ENCODE assay signal across 9 cellular contexts in genomic region chr3:50155491-50155878, GRCh38. TPM values are rescaled to one million over a fixed set of nuclear protein-coding genes. Genes with fewer than 3 reads are reported as not detected.
DNase-seq lines count a peak whose midpoint lies in the region; ATAC-seq and TF ChIP-seq lines count a peak whose summit lies in the region.
"Had no signal": no experiment of that assay in that cellular context is flagged by ENCODE, and none has a peak within 500 bp of the region (broad histone marks: within the 10 kb centered on the region; RNA-seq: fewer than 3 reads in every experiment).

No MANE protein-coding gene starts in this region.

- no peaks in the 10 kb centered on the region for H3K9me3 ChIP-seq in iPS-18a (ENCODE audit: control insufficient read depth, low read depth, low read length)

- H3K4me1 Mint-ChIP-seq in activated T-helper 17 cell treated with anti-CD3 and anti-CD28 coated beads, Interleukin-2, amount 50 U/mL, for 72 hours = no peaks in the 10 kb centered on the region
- H3K4me1 Mint-ChIP-seq in stimulated activated memory B cell treated with anti-CD40 and anti-IgM and Interleukin-4, amounts not matched to agents 10 μg/mL and 1 μg/mL and 100 μg/mL, for 72 hours = peaks cover 23% of the 10 kb centered on the region

- H3K27ac ChIP-seq in iPS-18a (ENCODE audit: low read length) = no peak overlapping the region

- H3K27me3 Mint-ChIP-seq in activated T-helper 17 cell treated with anti-CD3 and anti-CD28 coated beads, Interleukin-2, amount 50 U/mL, for 72 hours = peaks cover 29% of the 10 kb centered on the region
- peaks cover 47% of the 10 kb centered on the region for H3K27me3 Mint-ChIP-seq in stimulated activated memory B cell treated with anti-CD40 and anti-IgM and Interleukin-4, amounts not matched to agents 10 μg/mL and 1 μg/mL and 100 μg/mL, for 72 hours

- H3K4me3 Mint-ChIP-seq in activated T-helper 17 cell treated with anti-CD3 and anti-CD28 coated beads, Interleukin-2, amount 50 U/mL, for 72 hours = peak overlapping the region; percentile 65
- H3K4me3 Mint-ChIP-seq in stimulated activated memory B cell treated with anti-CD40 and anti-IgM and Interleukin-4, amounts not matched to agents 10 μg/mL and 1 μg/mL and 100 μg/mL, for 72 hours = peak overlapping the region; percentile 70

- peaks cover 20% of the 10 kb centered on the region for H3K4me1 ChIP-seq in iPS-18a (ENCODE audit: control insufficient read depth, low read depth, low read length)

- DNase-seq in HFF-Myc (ENCODE audit: extremely low read depth, low read depth) (no peak), ACHN (no peak), Kasumi-1 (lab: John Stamatoyannopoulos, UW) (no peak), medulla oblongata (ENCODE audit: extremely low spot score) (no peak)

- peaks cover 4% of the 10 kb centered on the region for H3K36me3 ChIP-seq in iPS-18a (ENCODE audit: control insufficient read depth, low read depth, low read length)

- ATAC-seq in activated T-helper 17 cell treated with anti-CD3 and anti-CD28 coated beads, Interleukin-2, amount 50 U/mL, for 72 hours (replicated peaks) = no peak
- ATAC-seq in stimulated activated memory B cell treated with anti-CD40 and anti-IgM and Interleukin-4, amounts not matched to agents 10 μg/mL and 1 μg/mL and 100 μg/mL, for 72 hours = no peak
- no peak for ATAC-seq in GM21619 (IDR thresholded peaks at IDR 0.05; ENCODE audit: unreplicated experiment)

- no peak overlapping the region for H3K27ac Mint-ChIP-seq in activated T-helper 17 cell treated with anti-CD3 and anti-CD28 coated beads, Interleukin-2, amount 50 U/mL, for 72 hours
- H3K27ac Mint-ChIP-seq in stimulated activated memory B cell treated with anti-CD40 and anti-IgM and Interleukin-4, amounts not matched to agents 10 μg/mL and 1 μg/mL and 100 μg/mL, for 72 hours = no peak overlapping the region

- H3K36me3 Mint-ChIP-seq in activated T-helper 17 cell treated with anti-CD3 and anti-CD28 coated beads, Interleukin-2, amount 50 U/mL, for 72 hours (ENCODE audit: low read depth) = no peaks in the 10 kb centered on the region
- H3K36me3 Mint-ChIP-seq in stimulated activated memory B cell treated with anti-CD40 and anti-IgM and Interleukin-4, amounts not matched to agents 10 μg/mL and 1 μg/mL and 100 μg/mL, for 72 hours = no peaks in the 10 kb centered on the region

- H3K9ac ChIP-seq in iPS-18a (ENCODE audit: low read length) = peak overlapping the region; percentile 6

- no peak for TF ChIP-seq CTCF in HFF-Myc (IDR thresholded peaks at IDR 0.05; ENCODE audit: low read depth, low read length, missing control alignments)

- peaks cover 31% of the 10 kb centered on the region for H3K27me3 ChIP-seq in iPS-18a (ENCODE audit: control insufficient read depth, insufficient read depth, low read length)

- H3K9me3 Mint-ChIP-seq in activated T-helper 17 cell treated with anti-CD3 and anti-CD28 coated beads, Interleukin-2, amount 50 U/mL, for 72 hours = no peaks in the 10 kb centered on the region
- H3K9me3 Mint-ChIP-seq in stimulated activated memory B cell treated with anti-CD40 and anti-IgM and Interleukin-4, amounts not matched to agents 10 μg/mL and 1 μg/mL and 100 μg/mL, for 72 hours = no peaks in the 10 kb centered on the region

- H3K4me3 ChIP-seq in HFF-Myc (replicated peaks; ENCODE audit: low read depth, low read length) (peak overlapping the region; percentile 73), iPS-18a (ENCODE audit: low read length) (peak overlapping the region; percentile 68)

- in situ Hi-C loops in ACHN (cut with HindIII; ENCODE audit: low pct_ligation_motif_present, low pct_unique_long_range_greater_than_20kb, low sequenced_read_pairs) = no loop called here

RNA-seq across cellular contexts. Expression of gene SEMA3F, which starts 0.4 kb away (rescaled TPM):
- total RNA-seq in activated T-helper 17 cell treated with anti-CD3 and anti-CD28 coated beads, Interleukin-2, amount 50 U/mL, for 72 hours = 1 to 10 TPM in 1 of 2 donors, not detected in 1; 1.5 TPM

RNA-seq across cellular contexts. Expression of gene GNAT1, which starts 35.9 kb away (rescaled TPM):
- not detected for total RNA-seq in activated T-helper 17 cell treated with anti-CD3 and anti-CD28 coated beads, Interleukin-2, amount 50 U/mL, for 72 hours
- total RNA-seq: mononuclear cell had no signal

RNA-seq across cellular contexts. Expression of gene SLC38A3, which starts 49.6 kb away (rescaled TPM):
- total RNA-seq in activated T-helper 17 cell treated with anti-CD3 and anti-CD28 coated beads, Interleukin-2, amount 50 U/mL, for 72 hours = under 1 TPM in 1 of 2 donors, not detected in 1; 0.71 TPM
- total RNA-seq: mononuclear cell had no signal
